In genomic region chr22:39534092-39534506, GRCh38 we compare ENCODE assay signal across 1 cellular context.
TF ChIP-seq lines count a peak whose summit lies in the region.

No MANE protein-coding gene starts in this region.

TF ChIP-seq in HepG2, 621 proteins besides CTCF, POLR2A, EP300 and RAD21 (continued from another document and continues in another):
- peak; percentile 28; the same call in 1 of the 2 replicates for TF ChIP-seq SP5 (CRISPR knock-in tag; IDR thresholded peaks at IDR 0.05; ENCODE audit: borderline replicate concordance, low read depth)
- no peak for TF ChIP-seq HMG20B (CRISPR knock-in tag; conservative IDR thresholded peaks at IDR 0.05)
- TF ChIP-seq GABPB1 (CRISPR knock-in tag; IDR thresholded peaks at IDR 0.05), result peak; percentile 47; the same call in 1 of the 2 replicates
- TF ChIP-seq PHF21A (CRISPR knock-in tag; IDR thresholded peaks at IDR 0.05), result 0 out of 2 replicates have a peak, but pooled peaks have one; percentile 57
- TF ChIP-seq, protein P1, sequence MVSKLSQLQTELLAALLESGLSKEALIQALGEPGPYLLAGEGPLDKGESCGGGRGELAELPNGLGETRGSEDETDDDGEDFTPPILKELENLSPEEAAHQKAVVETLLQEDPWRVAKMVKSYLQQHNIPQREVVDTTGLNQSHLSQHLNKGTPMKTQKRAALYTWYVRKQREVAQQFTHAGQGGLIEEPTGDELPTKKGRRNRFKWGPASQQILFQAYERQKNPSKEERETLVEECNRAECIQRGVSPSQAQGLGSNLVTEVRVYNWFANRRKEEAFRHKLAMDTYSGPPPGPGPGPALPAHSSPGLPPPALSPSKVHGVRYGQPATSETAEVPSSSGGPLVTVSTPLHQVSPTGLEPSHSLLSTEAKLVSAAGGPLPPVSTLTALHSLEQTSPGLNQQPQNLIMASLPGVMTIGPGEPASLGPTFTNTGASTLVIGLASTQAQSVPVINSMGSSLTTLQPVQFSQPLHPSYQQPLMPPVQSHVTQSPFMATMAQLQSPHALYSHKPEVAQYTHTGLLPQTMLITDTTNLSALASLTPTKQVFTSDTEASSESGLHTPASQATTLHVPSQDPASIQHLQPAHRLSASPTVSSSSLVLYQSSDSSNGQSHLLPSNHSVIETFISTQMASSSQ (IDR thresholded peaks at IDR 0.05; ENCODE audit: low read depth), result no peak
- TF ChIP-seq, protein P1 (CRISPR knock-in tag; IDR thresholded peaks at IDR 0.05; ENCODE audit: borderline replicate concordance), result no peak
- no peak for TF ChIP-seq ZNF768 (CRISPR knock-in tag; IDR thresholded peaks at IDR 0.05)
- TF ChIP-seq PBX2 (CRISPR knock-in tag; IDR thresholded peaks at IDR 0.05), result no peak
- no peak for TF ChIP-seq ZNF619 (CRISPR knock-in tag; IDR thresholded peaks at IDR 0.05)
- no peak for TF ChIP-seq SKIL (CRISPR knock-in tag; IDR thresholded peaks at IDR 0.05; ENCODE audit: borderline replicate concordance)
- TF ChIP-seq GATAD1 (CRISPR knock-in tag; IDR thresholded peaks at IDR 0.05), result no peak; the same call in 1 of the 2 replicates
- TF ChIP-seq POLR2AphosphoS5 (IDR thresholded peaks at IDR 0.05; ENCODE audit: low read depth, low read length), result no peak
- TF ChIP-seq DNMT1 (CRISPR knock-in tag; IDR thresholded peaks at IDR 0.05), result no peak
- TF ChIP-seq ZNF674 (CRISPR knock-in tag; IDR thresholded peaks at IDR 0.05; ENCODE audit: low read depth), result no peak
- TF ChIP-seq CENPX (CRISPR knock-in tag; IDR thresholded peaks at IDR 0.05), result no peak
- no peak for TF ChIP-seq ZNF547 (CRISPR knock-in tag; IDR thresholded peaks at IDR 0.05)
- TF ChIP-seq NFE2L2 (IDR thresholded peaks at IDR 0.05; ENCODE audit: low read length), result no peak
- peak; percentile 63; the same call in 1 of the 2 replicates for TF ChIP-seq PATZ1 (CRISPR knock-in tag; IDR thresholded peaks at IDR 0.05)
- TF ChIP-seq AKNA (CRISPR knock-in tag; IDR thresholded peaks at IDR 0.05; ENCODE audit: borderline replicate concordance), result no peak
- TF ChIP-seq TFE3 (CRISPR knock-in tag; IDR thresholded peaks at IDR 0.05), result no peak
- TF ChIP-seq, protein P2, sequence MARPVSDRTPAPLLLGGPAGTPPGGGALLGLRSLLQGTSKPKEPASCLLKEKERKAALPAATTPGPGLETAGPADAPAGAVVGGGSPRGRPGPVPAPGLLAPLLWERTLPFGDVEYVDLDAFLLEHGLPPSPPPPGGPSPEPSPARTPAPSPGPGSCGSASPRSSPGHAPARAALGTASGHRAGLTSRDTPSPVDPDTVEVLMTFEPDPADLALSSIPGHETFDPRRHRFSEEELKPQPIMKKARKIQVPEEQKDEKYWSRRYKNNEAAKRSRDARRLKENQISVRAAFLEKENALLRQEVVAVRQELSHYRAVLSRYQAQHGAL (CRISPR knock-in tag; IDR thresholded peaks at IDR 0.05; ENCODE audit: not compliant biosample characterization), result no peak
- TF ChIP-seq, protein P3, sequence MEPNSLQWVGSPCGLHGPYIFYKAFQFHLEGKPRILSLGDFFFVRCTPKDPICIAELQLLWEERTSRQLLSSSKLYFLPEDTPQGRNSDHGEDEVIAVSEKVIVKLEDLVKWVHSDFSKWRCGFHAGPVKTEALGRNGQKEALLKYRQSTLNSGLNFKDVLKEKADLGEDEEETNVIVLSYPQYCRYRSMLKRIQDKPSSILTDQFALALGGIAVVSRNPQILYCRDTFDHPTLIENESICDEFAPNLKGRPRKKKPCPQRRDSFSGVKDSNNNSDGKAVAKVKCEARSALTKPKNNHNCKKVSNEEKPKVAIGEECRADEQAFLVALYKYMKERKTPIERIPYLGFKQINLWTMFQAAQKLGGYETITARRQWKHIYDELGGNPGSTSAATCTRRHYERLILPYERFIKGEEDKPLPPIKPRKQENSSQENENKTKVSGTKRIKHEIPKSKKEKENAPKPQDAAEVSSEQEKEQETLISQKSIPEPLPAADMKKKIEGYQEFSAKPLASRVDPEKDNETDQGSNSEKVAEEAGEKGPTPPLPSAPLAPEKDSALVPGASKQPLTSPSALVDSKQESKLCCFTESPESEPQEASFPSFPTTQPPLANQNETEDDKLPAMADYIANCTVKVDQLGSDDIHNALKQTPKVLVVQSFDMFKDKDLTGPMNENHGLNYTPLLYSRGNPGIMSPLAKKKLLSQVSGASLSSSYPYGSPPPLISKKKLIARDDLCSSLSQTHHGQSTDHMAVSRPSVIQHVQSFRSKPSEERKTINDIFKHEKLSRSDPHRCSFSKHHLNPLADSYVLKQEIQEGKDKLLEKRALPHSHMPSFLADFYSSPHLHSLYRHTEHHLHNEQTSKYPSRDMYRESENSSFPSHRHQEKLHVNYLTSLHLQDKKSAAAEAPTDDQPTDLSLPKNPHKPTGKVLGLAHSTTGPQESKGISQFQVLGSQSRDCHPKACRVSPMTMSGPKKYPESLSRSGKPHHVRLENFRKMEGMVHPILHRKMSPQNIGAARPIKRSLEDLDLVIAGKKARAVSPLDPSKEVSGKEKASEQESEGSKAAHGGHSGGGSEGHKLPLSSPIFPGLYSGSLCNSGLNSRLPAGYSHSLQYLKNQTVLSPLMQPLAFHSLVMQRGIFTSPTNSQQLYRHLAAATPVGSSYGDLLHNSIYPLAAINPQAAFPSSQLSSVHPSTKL (CRISPR knock-in tag; IDR thresholded peaks at IDR 0.05), result peak; percentile 45
- no peak for TF ChIP-seq ZBTB20 (CRISPR knock-in tag; IDR thresholded peaks at IDR 0.05; ENCODE audit: borderline replicate concordance, low read depth)
- no peak for TF ChIP-seq ZNF34 (CRISPR knock-in tag; IDR thresholded peaks at IDR 0.05; ENCODE audit: borderline replicate concordance)
- TF ChIP-seq GPBP1L1 (CRISPR knock-in tag; IDR thresholded peaks at IDR 0.05), result no peak
- no peak for TF ChIP-seq SKI (IDR thresholded peaks at IDR 0.05; ENCODE audit: partially characterized antibody)
- no peak for TF ChIP-seq ZBTB21 (CRISPR knock-in tag; IDR thresholded peaks at IDR 0.05)
- TF ChIP-seq MXD4 (CRISPR knock-in tag; IDR thresholded peaks at IDR 0.05), result no peak
- no peak for TF ChIP-seq NFKB2 (CRISPR knock-in tag; IDR thresholded peaks at IDR 0.05; ENCODE audit: borderline replicate concordance)
- TF ChIP-seq, protein P4, sequence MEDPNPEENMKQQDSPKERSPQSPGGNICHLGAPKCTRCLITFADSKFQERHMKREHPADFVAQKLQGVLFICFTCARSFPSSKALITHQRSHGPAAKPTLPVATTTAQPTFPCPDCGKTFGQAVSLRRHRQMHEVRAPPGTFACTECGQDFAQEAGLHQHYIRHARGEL (CRISPR knock-in tag; IDR thresholded peaks at IDR 0.05), result no peak
- TF ChIP-seq ZNF552 (CRISPR knock-in tag; IDR thresholded peaks at IDR 0.05; ENCODE audit: borderline replicate concordance), result no peak
- TF ChIP-seq EHMT2 (IDR thresholded peaks at IDR 0.05; ENCODE audit: borderline replicate concordance, low read depth, low read length), result no peak
- no peak for TF ChIP-seq MTA1 (CRISPR knock-in tag; IDR thresholded peaks at IDR 0.05; ENCODE audit: borderline replicate concordance)
- no peak for TF ChIP-seq ZMYM4 (CRISPR knock-in tag; IDR thresholded peaks at IDR 0.05)
- TF ChIP-seq ONECUT2 (CRISPR knock-in tag; IDR thresholded peaks at IDR 0.05), result no peak
